In the genomic region with DNA sequence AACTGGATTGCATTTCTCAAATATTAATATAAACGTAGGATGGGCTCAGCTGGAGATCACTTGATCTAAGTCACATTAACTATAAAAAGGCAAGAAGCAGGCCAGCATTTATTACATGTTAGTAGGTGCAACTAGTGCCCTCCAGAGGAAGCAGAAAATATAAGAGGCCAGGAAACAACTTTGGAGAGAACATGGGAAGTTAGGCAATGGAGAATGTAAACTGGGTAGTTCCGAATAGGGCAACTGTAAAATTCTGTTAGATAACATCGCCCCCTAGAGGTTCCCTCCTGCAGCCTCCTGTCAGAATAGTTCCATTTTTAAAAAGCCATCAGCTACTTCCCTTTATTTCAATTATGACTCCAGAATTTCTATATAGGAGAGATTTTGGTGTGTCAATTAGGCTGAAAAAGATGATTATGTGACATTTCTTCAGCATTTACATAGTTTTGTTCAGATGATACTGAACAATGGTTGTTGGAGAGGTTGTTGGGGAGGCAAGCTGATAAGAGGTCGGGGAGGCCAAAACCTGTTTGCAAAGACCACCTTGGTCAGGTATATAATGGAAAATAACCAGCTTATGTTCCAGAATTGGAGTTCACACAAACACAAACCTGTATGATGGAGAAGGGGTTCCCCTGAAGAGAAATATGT, we compare ENCODE assay signal across 1 cellular context.
A peak's percentile ranks its signal among the peaks of the same experiment; 100 is the strongest.
TF ChIP-seq lines count a peak whose summit lies in the region.

No MANE protein-coding gene starts in this region.

TF ChIP-seq in IMR-90, 13 proteins besides CTCF, POLR2A, EP300 and RAD21 (continued from another document):
- TF ChIP-seq ELK1 (IDR thresholded peaks at IDR 0.05; ENCODE audit: borderline replicate concordance, low read depth, low read length) (no peak), NFE2L2 (IDR thresholded peaks at IDR 0.05; ENCODE audit: low read depth, low read length) (no peak), SMC3 (IDR thresholded peaks at IDR 0.05; ENCODE audit: low read depth, low read length) (peak; percentile 70), CHD1 (IDR thresholded peaks at IDR 0.05; ENCODE audit: low read depth, low read length) (no peak), CEBPB (IDR thresholded peaks at IDR 0.05; ENCODE audit: low read depth, low read length) (peak; percentile 86), BHLHE40 (IDR thresholded peaks at IDR 0.05; ENCODE audit: low read depth, low read length) (no peak)
TF ChIP-seq in IMR-90: peak in this region for 2.
